In the genomic region with DNA sequence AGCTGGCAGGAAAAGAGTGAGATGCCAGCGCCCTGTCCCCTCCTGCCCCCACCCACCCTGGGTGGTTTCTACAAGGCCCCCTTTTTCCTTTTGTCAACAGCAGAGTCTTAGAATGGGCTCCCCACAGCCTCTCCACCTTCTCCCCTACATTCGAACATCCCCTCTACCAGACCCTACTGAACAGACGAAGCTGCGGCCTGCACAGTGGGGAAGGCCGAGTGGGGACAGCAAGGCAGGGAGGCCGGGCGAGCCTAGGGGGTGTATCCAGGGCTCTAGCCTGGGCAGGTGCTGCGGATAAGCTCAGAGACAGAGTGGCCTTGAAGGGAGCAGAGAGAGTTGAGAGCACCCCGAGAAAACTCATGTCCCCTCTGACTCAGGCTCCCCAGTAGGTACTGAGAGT, we compare ENCODE assay signal across 27 cellular contexts. TPM values are rescaled to one million over a fixed set of nuclear protein-coding genes. Genes with fewer than 3 reads are reported as not detected.
"Had no signal": no experiment of that assay in that cellular context is flagged by ENCODE, and none has a peak within 500 bp of the region (broad histone marks: within the 10 kb centered on the region; RNA-seq: fewer than 3 reads in every experiment).

No MANE protein-coding gene starts in this region.

- H3K4me3 Mint-ChIP-seq: activated naive CD4-positive, alpha-beta T cell treated with anti-CD3 and anti-CD28 coated beads for 36 hours; activated naive CD8-positive, alpha-beta T cell treated with anti-CD3 and anti-CD28 coated beads for 36 hours; effector memory CD8-positive, alpha-beta T cell; nephron; stimulated activated memory B cell treated with anti-CD40 and anti-IgM and Interleukin-4, amounts not matched to agents 10 μg/mL and 1 μg/mL and 100 μg/mL, for 72 hours had no signal

- H3K27me3 Mint-ChIP-seq: activated naive CD8-positive, alpha-beta T cell treated with anti-CD3 and anti-CD28 coated beads for 36 hours; effector memory CD8-positive, alpha-beta T cell; stimulated activated memory B cell treated with anti-CD40 and anti-IgM and Interleukin-4, amounts not matched to agents 10 μg/mL and 1 μg/mL and 100 μg/mL, for 72 hours had no signal

- H3K9me3 Mint-ChIP-seq: activated naive CD4-positive, alpha-beta T cell treated with anti-CD3 and anti-CD28 coated beads for 36 hours; activated naive CD8-positive, alpha-beta T cell treated with anti-CD3 and anti-CD28 coated beads for 36 hours; effector memory CD8-positive, alpha-beta T cell; nephron; stimulated activated memory B cell treated with anti-CD40 and anti-IgM and Interleukin-4, amounts not matched to agents 10 μg/mL and 1 μg/mL and 100 μg/mL, for 72 hours had no signal

- DNase-seq: activated CD4-positive, alpha-beta T cell treated with anti-CD3 and anti-CD28 coated beads for 48 hours; activated CD4-positive, alpha-beta T cell treated with anti-CD3 and anti-CD28 coated beads, Interleukin-2, amount 50 U/mL, for 48 hours; activated CD8-positive, alpha-beta memory T cell treated with anti-CD3 and anti-CD28 coated beads for 24 hours; activated effector memory CD4-positive, alpha-beta T cell treated with anti-CD3 and anti-CD28 coated beads, Interleukin-2, amount 50 U/mL, for 16 hours; activated naive CD4-positive, alpha-beta T cell treated with anti-CD3 and anti-CD28 coated beads for 36 hours; activated naive CD8-positive, alpha-beta T cell treated with anti-CD3 and anti-CD28 coated beads for 36 hours; amniotic stem cell; brain microvascular endothelial cell; cortex of kidney; effector memory CD8-positive, alpha-beta T cell; erythroblast; gastrocnemius medialis; glutamatergic neuron; left ventricle myocardium inferior; psoas muscle; sigmoid colon; small intestine; stimulated activated CD4-positive, alpha-beta T cell treated with anti-CD3 and anti-CD28 coated beads, Interleukin-4, amount 100 ng/mL, for 24 hours; stomach; thyroid gland had no signal

- H3K4me1 Mint-ChIP-seq: activated naive CD8-positive, alpha-beta T cell treated with anti-CD3 and anti-CD28 coated beads for 36 hours; stimulated activated memory B cell treated with anti-CD40 and anti-IgM and Interleukin-4, amounts not matched to agents 10 μg/mL and 1 μg/mL and 100 μg/mL, for 72 hours had no signal

- ATAC-seq: effector memory CD8-positive, alpha-beta T cell; gastrocnemius medialis; psoas muscle; stimulated activated memory B cell treated with anti-CD40 and anti-IgM and Interleukin-4, amounts not matched to agents 10 μg/mL and 1 μg/mL and 100 μg/mL, for 72 hours had no signal

- H3K27ac Mint-ChIP-seq: activated naive CD4-positive, alpha-beta T cell treated with anti-CD3 and anti-CD28 coated beads for 36 hours; activated naive CD8-positive, alpha-beta T cell treated with anti-CD3 and anti-CD28 coated beads for 36 hours; nephron; stimulated activated memory B cell treated with anti-CD40 and anti-IgM and Interleukin-4, amounts not matched to agents 10 μg/mL and 1 μg/mL and 100 μg/mL, for 72 hours had no signal

RNA-seq across cellular contexts. Expression of a gene that starts 7.4 kb away (rescaled TPM):
- total RNA-seq: cardiac septum, chondrocyte, gastrocnemius medialis, left ventricle myocardium inferior, lung microvascular endothelial cell, mucosa of gallbladder, stomach, ureter had no signal

RNA-seq across cellular contexts. Expression of a gene that starts 11.8 kb away (rescaled TPM):
- total RNA-seq: cardiac septum, chondrocyte, left ventricle myocardium inferior, stomach, thyroid gland, ureter had no signal

RNA-seq across cellular contexts. Expression of a gene that starts 54.7 kb away (rescaled TPM):
- total RNA-seq: cardiac septum, left ventricle myocardium inferior, lung microvascular endothelial cell, mucosa of gallbladder had no signal
